Comparison of ENCODE assay signal across 9 cellular contexts in the genomic region with DNA sequence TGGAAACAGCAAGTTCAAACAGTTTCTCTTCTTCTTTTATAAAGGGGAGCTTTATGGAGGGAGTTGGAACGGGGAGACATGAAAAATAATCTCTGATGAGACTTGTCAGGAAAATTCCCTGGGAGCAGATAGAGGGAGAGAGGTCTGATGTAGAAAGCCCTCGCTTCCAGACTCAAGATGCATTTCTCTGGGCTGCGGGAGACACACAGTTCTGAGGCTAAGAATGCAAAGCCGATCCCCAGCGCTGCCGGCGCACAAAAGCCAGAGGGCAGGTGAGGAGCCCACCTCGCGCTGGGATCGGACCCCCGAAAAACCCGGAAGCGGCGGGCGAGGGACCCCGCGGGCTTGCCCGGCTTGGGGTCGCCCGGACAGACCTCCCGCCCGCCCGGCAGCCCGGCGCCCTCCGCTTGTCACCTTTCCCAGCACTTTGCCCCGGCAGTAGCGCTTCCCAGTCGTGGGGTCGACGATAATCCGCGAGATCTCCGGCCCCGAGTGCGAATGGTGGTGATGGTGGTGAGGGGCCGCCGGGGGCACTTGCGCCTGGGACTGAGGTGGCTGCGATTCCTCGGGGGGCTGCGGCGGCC. TPM values are rescaled to one million over a fixed set of nuclear protein-coding genes. Genes with fewer than 3 reads are reported as not detected.
A peak's percentile ranks its signal among the peaks of the same experiment; 100 is the strongest.
DNase-seq lines count a peak whose midpoint lies in the region; ATAC-seq and TF ChIP-seq lines count a peak whose summit lies in the region.
"Had no signal": no experiment of that assay in that cellular context is flagged by ENCODE, and none has a peak within 500 bp of the region (broad histone marks: within the 10 kb centered on the region; RNA-seq: fewer than 3 reads in every experiment).

No MANE protein-coding gene starts in this region.

- POLR2A ChIA-PET in activated CD4-positive, alpha-beta T cell treated with anti-CD3 and anti-CD28 coated beads for 36 hours (lab: Charles Lee): interaction anchor here (0.6 kb wide), 1 partner anchor 74 kb away, joined by 7 read pairs; no protein-coding TSS in a partner anchor

- TF ChIP-seq CTCF in fibroblast of villous mesenchyme (IDR thresholded peaks at IDR 0.05; ENCODE audit: insufficient read depth, low read depth, low read length): no peak

- peak overlapping the region; percentile 69 for H3K4me3 Mint-ChIP-seq in activated CD4-positive, alpha-beta T cell treated with anti-CD3 and anti-CD28 coated beads for 36 hours
- peak overlapping the region; percentile 83 for H3K4me3 Mint-ChIP-seq in activated T-helper 1 cell treated with anti-CD3 and anti-CD28 coated beads, Interleukin-12 subunit alpha, Interleukin-12 subunit beta, Interleukin-2, Interleukin-4 antibody, amounts not matched to agents 30 ng/mL and 10 ng/mL and 1 ng/mL, durations not matched to agents 14 hours and 24 hours and 36 hours

- H3K9me3 Mint-ChIP-seq in activated CD4-positive, alpha-beta T cell treated with anti-CD3 and anti-CD28 coated beads for 36 hours (ENCODE audit: low read depth): no peaks in the 10 kb centered on the region
- H3K9me3 Mint-ChIP-seq in activated T-helper 1 cell treated with anti-CD3 and anti-CD28 coated beads, Interleukin-12 subunit alpha, Interleukin-12 subunit beta, Interleukin-2, Interleukin-4 antibody, amounts not matched to agents 30 ng/mL and 10 ng/mL and 1 ng/mL, durations not matched to agents 14 hours and 24 hours and 36 hours: no peaks in the 10 kb centered on the region

- peaks cover 11% of the 10 kb centered on the region for H3K27me3 Mint-ChIP-seq in activated CD4-positive, alpha-beta T cell treated with anti-CD3 and anti-CD28 coated beads for 36 hours
- H3K27me3 Mint-ChIP-seq in activated T-helper 1 cell treated with anti-CD3 and anti-CD28 coated beads, Interleukin-12 subunit alpha, Interleukin-12 subunit beta, Interleukin-2, Interleukin-4 antibody, amounts not matched to agents 30 ng/mL and 10 ng/mL and 1 ng/mL, durations not matched to agents 14 hours and 24 hours and 36 hours (ENCODE audit: insufficient read depth): peaks cover 16% of the 10 kb centered on the region

- H3K27ac Mint-ChIP-seq in activated CD4-positive, alpha-beta T cell treated with anti-CD3 and anti-CD28 coated beads for 36 hours: no peak overlapping the region
- no peak overlapping the region for H3K27ac Mint-ChIP-seq in activated T-helper 1 cell treated with anti-CD3 and anti-CD28 coated beads, Interleukin-12 subunit alpha, Interleukin-12 subunit beta, Interleukin-2, Interleukin-4 antibody, amounts not matched to agents 30 ng/mL and 10 ng/mL and 1 ng/mL, durations not matched to agents 14 hours and 24 hours and 36 hours

- no peaks in the 10 kb centered on the region for H3K27me3 ChIP-seq in neuron (ENCODE audit: insufficient read depth, low read length)

- DNase-seq in activated CD4-positive, alpha-beta T cell treated with anti-CD3 and anti-CD28 coated beads for 36 hours: no peak
- DNase-seq in activated CD4-positive, alpha-beta T cell treated with anti-CD3 and anti-CD28 coated beads for 1 hour: no peak
- DNase-seq in Kasumi-1 (lab: John Stamatoyannopoulos, UW) (peak; percentile 10 to 19), fibroblast of villous mesenchyme (ENCODE audit: low read depth) (peak; percentile 39)
- no peak for DNase-seq in activated T-helper 1 cell treated with anti-CD3 and anti-CD28 coated beads, Interleukin-12 subunit alpha, Interleukin-12 subunit beta, Interleukin-2, Interleukin-4 antibody, amounts not matched to agents 30 ng/mL and 10 ng/mL and 1 ng/mL, durations not matched to agents 14 hours and 24 hours and 36 hours (ENCODE audit: low spot score)

- intact Hi-C loops in activated CD4-positive, alpha-beta T cell treated with anti-CD3 and anti-CD28 coated beads for 36 hours (cut with DNase I, micrococcal nuclease): no loop called here
- intact Hi-C loops in activated T-helper 1 cell treated with anti-CD3 and anti-CD28 coated beads, Interleukin-12 subunit alpha, Interleukin-12 subunit beta, Interleukin-2, Interleukin-4 antibody, amounts not matched to agents 30 ng/mL and 10 ng/mL and 1 ng/mL, durations not matched to agents 14 hours and 24 hours and 36 hours (cut with micrococcal nuclease): loop anchor here (1.0 kb wide), 1 partner anchor 1286 kb away; no protein-coding TSS in a partner anchor

- H3K36me3 Mint-ChIP-seq in activated CD4-positive, alpha-beta T cell treated with anti-CD3 and anti-CD28 coated beads for 36 hours (ENCODE audit: low read depth): peaks cover 3% of the 10 kb centered on the region
- peaks cover 10% of the 10 kb centered on the region for H3K36me3 Mint-ChIP-seq in activated T-helper 1 cell treated with anti-CD3 and anti-CD28 coated beads, Interleukin-12 subunit alpha, Interleukin-12 subunit beta, Interleukin-2, Interleukin-4 antibody, amounts not matched to agents 30 ng/mL and 10 ng/mL and 1 ng/mL, durations not matched to agents 14 hours and 24 hours and 36 hours (ENCODE audit: low read depth)

- CTCF ChIA-PET in activated CD4-positive, alpha-beta T cell treated with anti-CD3 and anti-CD28 coated beads for 36 hours (lab: Charles Lee): interaction anchor here (0.6 to 4.4 kb wide), 7 partner anchors 9 to 1162 kb away, joined by 3 to 50 read pairs (median 5); no protein-coding TSS in a partner anchor

- H3K4me3 ChIP-seq in fibroblast of villous mesenchyme (ENCODE audit: low read depth, low read length): peak overlapping the region; percentile 91
- peak overlapping the region; percentile 99 for H3K4me3 ChIP-seq in neuron (ENCODE audit: low read length)

- H3K36me3 ChIP-seq in neuron (ENCODE audit: insufficient read depth, low read length): peaks cover 43% of the 10 kb centered on the region

- H3K4me1 ChIP-seq in neuron (ENCODE audit: insufficient read depth, low read length): peaks cover 52% of the 10 kb centered on the region

- ATAC-seq in activated CD4-positive, alpha-beta T cell treated with anti-CD3 and anti-CD28 coated beads for 36 hours: no peak
- ATAC-seq in GM21360 (IDR thresholded peaks at IDR 0.05; ENCODE audit: unreplicated experiment) (no peak), HG02759 (IDR thresholded peaks at IDR 0.05; ENCODE audit: unreplicated experiment) (no peak)

- peaks cover 8% of the 10 kb centered on the region for H3K4me1 Mint-ChIP-seq in activated CD4-positive, alpha-beta T cell treated with anti-CD3 and anti-CD28 coated beads for 36 hours
- peaks cover 15% of the 10 kb centered on the region for H3K4me1 Mint-ChIP-seq in activated T-helper 1 cell treated with anti-CD3 and anti-CD28 coated beads, Interleukin-12 subunit alpha, Interleukin-12 subunit beta, Interleukin-2, Interleukin-4 antibody, amounts not matched to agents 30 ng/mL and 10 ng/mL and 1 ng/mL, durations not matched to agents 14 hours and 24 hours and 36 hours (ENCODE audit: low read depth)

- H2AFZ ChIP-seq in neuron (ENCODE audit: low read depth, low read length): no peak overlapping the region

- H3K9me3 ChIP-seq in neuron (ENCODE audit: low read length): no peaks in the 10 kb centered on the region

RNA-seq across cellular contexts. Expression of gene PLK2, which starts 0.5 kb away (rescaled TPM):
- total RNA-seq in activated CD4-positive, alpha-beta T cell treated with anti-CD3 and anti-CD28 coated beads for 36 hours: 1 to 10 TPM; 3.0 to 3.8 TPM
- 37.4 and 39.1 TPM in 2 replicates for total RNA-seq in activated T-helper 1 cell treated with anti-CD3 and anti-CD28 coated beads, Interleukin-12 subunit alpha, Interleukin-12 subunit beta, Interleukin-2, Interleukin-4 antibody, amounts not matched to agents 30 ng/mL and 10 ng/mL and 1 ng/mL, durations not matched to agents 14 hours and 24 hours and 36 hours
- 219 and 297 TPM in 2 replicates for total RNA-seq in fibroblast of villous mesenchyme

RNA-seq across cellular contexts. Expression of gene GAPT, which starts 31.9 kb away (rescaled TPM):
- not detected for total RNA-seq in activated CD4-positive, alpha-beta T cell treated with anti-CD3 and anti-CD28 coated beads for 36 hours
- total RNA-seq in activated T-helper 1 cell treated with anti-CD3 and anti-CD28 coated beads, Interleukin-12 subunit alpha, Interleukin-12 subunit beta, Interleukin-2, Interleukin-4 antibody, amounts not matched to agents 30 ng/mL and 10 ng/mL and 1 ng/mL, durations not matched to agents 14 hours and 24 hours and 36 hours: not detected in 2 replicates
- not detected in 2 replicates for total RNA-seq in fibroblast of villous mesenchyme
- total RNA-seq: myocyte had no signal

Comparison
In these comparisons a context has a peak if more than half of its experiments do, and no peak if none do; other contexts are left out.
1. DNase-seq: peak in Kasumi-1 (2 of 2) and fibroblast of villous mesenchyme (single experiment); none in activated CD4-positive, alpha-beta T cell treated with anti-CD3 and anti-CD28 coated beads for 36 hours (single experiment), activated CD4-positive, alpha-beta T cell treated with anti-CD3 and anti-CD28 coated beads for 1 hour (single experiment) and activated T-helper 1 cell treated with anti-CD3 and anti-CD28 coated beads, Interleukin-12 subunit alpha, Interleukin-12 subunit beta, Interleukin-2, Interleukin-4 antibody, amounts not matched to agents 30 ng/mL and 10 ng/mL and 1 ng/mL, durations not matched to agents 14 hours and 24 hours and 36 hours (single experiment).